In genomic region chr12:21657336-21658077, GRCh38 we compare ENCODE assay signal across 8 cellular contexts. TPM values are rescaled to one million over a fixed set of nuclear protein-coding genes. Genes with fewer than 3 reads are reported as not detected.
A peak's percentile ranks its signal among the peaks of the same experiment; 100 is the strongest.
DNase-seq lines count a peak whose midpoint lies in the region; FAIRE-seq and TF ChIP-seq lines count a peak whose summit lies in the region.

TSS of gene LDHB (minus strand) at chr12:21657842. CDS start at chr12:21654671, 3,171 bp downstream.

- no peak within 1 kb of the TSS for H2BK120ac ChIP-seq in neuronal stem cell (ENCODE audit: low read depth, low read length)

- TF ChIP-seq CTCF in foreskin fibroblast (IDR thresholded peaks at IDR 0.05; ENCODE audit: low read depth, low read length) (no peak), subcutaneous adipose tissue (IDR thresholded peaks at IDR 0.05; ENCODE audit: low read depth) (no peak)

- H3K4me1 ChIP-seq in neuronal stem cell (ENCODE audit: control insufficient read depth in 2 of 2, insufficient read depth in 1 of 2, low read depth in 1 of 2, low read length in 2 of 2) = peaks cover 0 to 4% of the 10 kb centered on the region in 2 donors

- H3K23ac ChIP-seq in neuronal stem cell (ENCODE audit: low read depth, low read length, poor library complexity) = peak within 1 kb of the TSS; percentile 52

- FAIRE-seq in H54 (lab: Jason Lieb, UNC) = peak; percentile 97

- no peaks in the 10 kb centered on the region for H3K79me1 ChIP-seq in neuronal stem cell (ENCODE audit: low read depth, low read length)

- H3K36me3 ChIP-seq in MG63 (peaks cover 51% of the 10 kb centered on the region), neuronal stem cell (replicated peaks in 1 of 2; ENCODE audit: control insufficient read depth in 2 of 2, insufficient read depth in 2 of 2, low read length in 2 of 2) (peaks cover 9 to 41% of the 10 kb centered on the region in 2 donors)

- TF ChIP-seq POLR2A in H54 (IDR thresholded peaks at IDR 0.05; ENCODE audit: low read depth, low read length) = peak; percentile 80

- H3K4me2 ChIP-seq in neuronal stem cell (ENCODE audit: insufficient read depth, low read length, poor library complexity, severe bottlenecking) = peak within 1 kb of the TSS; percentile 53

- H2BK12ac ChIP-seq in neuronal stem cell (ENCODE audit: low read length) = no peak within 1 kb of the TSS

- peak within 1 kb of the TSS; percentile 61 for H4K91ac ChIP-seq in neuronal stem cell (ENCODE audit: low read depth, low read length, poor library complexity)

- peak within 1 kb of the TSS; percentile 95 for H3K9ac ChIP-seq in neuronal stem cell (ENCODE audit: low read depth, low read length, poor library complexity)

- peak within 1 kb of the TSS; percentile 99 for H3K18ac ChIP-seq in neuronal stem cell (ENCODE audit: low read length)

- peak within 1 kb of the TSS; percentile 96 for H3K27ac ChIP-seq in neuronal stem cell (replicated peaks; ENCODE audit: low read length)

- WGBS in neuronal stem cell (ENCODE audit: extremely low coverage in 2 of 2, insufficient read length in 2 of 2, insufficient replicate concordance in 1 of 2), 2 donors = no CpG with 5 or more reads among the region's 41 CpGs

- peak within 1 kb of the TSS; percentile 65 for H2BK15ac ChIP-seq in neuronal stem cell (ENCODE audit: low read length)

- no peak within 1 kb of the TSS for H4K8ac ChIP-seq in neuronal stem cell (ENCODE audit: low read depth, low read length)

- DNase-seq in ELR (ENCODE audit: low read depth) = peak; percentile 98
- peak; percentile 61 for DNase-seq in H54 (ENCODE audit: insufficient read length, low spot score)
- peak; percentile 99 for DNase-seq in MG63
- DNase-seq in SIG-M5 treated with dmso at 0.1 percent for 504 hours (lab: John Stamatoyannopoulos, UW; ENCODE audit: unreplicated experiment) = peak; percentile 97
- DNase-seq in activated gamma-delta T cell treated with Interleukin-2 at 50 U/mL for 16 hours = peak; percentile 90
- peak; percentile 95 to 98 for DNase-seq in foreskin fibroblast
- peak; percentile 89 for DNase-seq in neuronal stem cell (ENCODE audit: low spot score)

- no peaks in the 10 kb centered on the region; the same call in none of the 2 replicates for H3K27me3 ChIP-seq in MG63
- no peaks in the 10 kb centered on the region for H3K27me3 ChIP-seq in neuronal stem cell (ENCODE audit: control insufficient read depth in 3 of 3, insufficient read depth in 3 of 3, low read depth in 1 of 3, low read length in 3 of 3)

- peak within 1 kb of the TSS; percentile 79 for H2BK5ac ChIP-seq in neuronal stem cell (ENCODE audit: low read length)

- peak within 1 kb of the TSS; percentile 88 for H2AFZ ChIP-seq in neuronal stem cell (ENCODE audit: low read length)

- H3K4me3 ChIP-seq in MG63 (peak within 1 kb of the TSS; percentile 97), foreskin fibroblast (ENCODE audit: low read depth in 1 of 2, low read length in 2 of 2) (peak within 1 kb of the TSS; percentile 72 to 88), neuronal stem cell (ENCODE audit: low read length in 2 of 2) (peak within 1 kb of the TSS; percentile 84 to 91)

- H3K4ac ChIP-seq in neuronal stem cell (ENCODE audit: low read length) = no peak within 1 kb of the TSS

- H3K9me3 ChIP-seq in MG63 = peaks cover 2% of the 10 kb centered on the region; the same call in 1 of the 2 replicates
- H3K9me3 ChIP-seq in neuronal stem cell (replicated peaks in 1 of 2; ENCODE audit: control insufficient read depth in 2 of 2, insufficient read depth in 1 of 2, low read depth in 1 of 2, low read length in 2 of 2) = peaks cover 2 to 3% of the 10 kb centered on the region in 2 donors

- peak within 1 kb of the TSS; percentile 86 for H2AK5ac ChIP-seq in neuronal stem cell (ENCODE audit: low read depth, low read length)

- no peak within 1 kb of the TSS for H3K14ac ChIP-seq in neuronal stem cell (ENCODE audit: low read length)

RNA-seq across cellular contexts. Expression of gene LDHB, which starts in this region (rescaled TPM):
- total RNA-seq in MG63 (2014; rRNA removed; shearing (Covaris generic); ENCODE audit: low replicate concordance) = 2,316 and 2,927 TPM in 2 replicates
- 696 TPM for polyA plus RNA-seq in neuronal stem cell (2013, experiment 1 of 2)
- polyA plus RNA-seq in neuronal stem cell (2013, experiment 2 of 2) = 664 TPM
- 100 to 1,000 TPM; 482 to 965 (median 598) TPM for total RNA-seq in subcutaneous adipose tissue

Comparison
In these comparisons a context has a peak if more than half of its experiments do, and no peak if none do; other contexts are left out.
1. Peak in every context shown above with its lines: DNase-seq, H3K4me3 ChIP-seq and H3K27ac ChIP-seq.